Comparison of ENCODE assay signal across 8 cellular contexts in the genomic region with DNA sequence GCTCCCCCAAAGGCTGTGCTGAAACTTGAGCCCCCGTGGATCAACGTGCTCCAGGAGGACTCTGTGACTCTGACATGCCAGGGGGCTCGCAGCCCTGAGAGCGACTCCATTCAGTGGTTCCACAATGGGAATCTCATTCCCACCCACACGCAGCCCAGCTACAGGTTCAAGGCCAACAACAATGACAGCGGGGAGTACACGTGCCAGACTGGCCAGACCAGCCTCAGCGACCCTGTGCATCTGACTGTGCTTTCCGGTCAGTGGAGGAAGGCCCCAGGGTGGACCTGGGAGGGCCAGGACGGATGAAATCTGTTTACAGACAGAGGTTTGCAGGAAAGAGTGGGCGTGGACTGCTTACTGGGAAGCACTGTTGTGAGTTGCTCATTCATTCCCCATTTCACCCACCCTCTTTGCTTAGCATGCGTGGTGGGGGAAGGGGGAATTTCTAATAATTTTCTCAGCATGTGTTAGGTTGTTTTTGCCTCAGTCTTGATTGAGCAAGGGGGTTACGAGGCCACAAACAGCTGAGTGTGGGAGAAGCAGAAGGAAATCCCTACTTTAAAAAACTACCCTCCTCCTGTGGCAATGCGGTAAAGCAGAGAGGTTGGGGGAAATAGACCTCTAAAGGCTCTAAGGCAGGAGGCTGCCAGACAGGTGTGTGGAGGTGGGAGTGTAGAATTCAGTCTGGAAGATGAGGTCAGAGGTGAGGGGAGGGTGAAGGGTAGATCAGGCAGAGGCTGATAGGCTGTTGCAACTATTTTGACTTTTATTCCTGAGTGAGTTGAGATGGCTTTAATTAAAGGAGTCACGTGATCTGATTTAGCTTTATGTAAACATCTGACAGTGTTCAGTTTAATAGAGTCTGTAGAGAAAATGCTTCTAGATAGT. TPM values are rescaled to one million over a fixed set of nuclear protein-coding genes. Genes with fewer than 3 reads are reported as not detected.
A peak's percentile ranks its signal among the peaks of the same experiment; 100 is the strongest.
DNase-seq lines count a peak whose midpoint lies in the region; ATAC-seq, FAIRE-seq and TF ChIP-seq lines count a peak whose summit lies in the region.

No MANE protein-coding gene starts in this region.

- TF ChIP-seq EP300 in HepG2 (IDR thresholded peaks at IDR 0.05; ENCODE audit: low read depth in 2 of 2, low read length in 2 of 2) = no peak
- peak; percentile 29; the same call in 1 of the 2 replicates for TF ChIP-seq EP300 in HepG2 (CRISPR knock-in tag; IDR thresholded peaks at IDR 0.05; ENCODE audit: borderline replicate concordance)

- peak; percentile 16 for ATAC-seq in activated CD4-positive, alpha-beta T cell treated with anti-CD3 and anti-CD28 coated beads for 36 hours
- peak; percentile 92 for ATAC-seq in HepG2
- ATAC-seq in upper lobe of right lung = peak; percentile 88
- no peak for ATAC-seq in GM21723 (IDR thresholded peaks at IDR 0.05; ENCODE audit: unreplicated experiment)

- no peak for TF ChIP-seq RAD21 in HepG2 (CRISPR knock-in tag; IDR thresholded peaks at IDR 0.05)

- H4K20me1 ChIP-seq in HepG2 (ENCODE audit: insufficient read depth, low read length) = no peaks in the 10 kb centered on the region

- H3K9me3 ChIP-seq in HepG2 (ENCODE audit: low read length) = no peaks in the 10 kb centered on the region
- H3K9me3 ChIP-seq in upper lobe of right lung = no peaks in the 10 kb centered on the region

- TF ChIP-seq CTCF in brain microvascular endothelial cell (IDR thresholded peaks at IDR 0.05; ENCODE audit: low read depth, low read length, missing control alignments) (no peak), HepG2 (CRISPR knock-in tag; IDR thresholded peaks at IDR 0.05) (no peak), upper lobe of right lung (IDR thresholded peaks at IDR 0.05) (no peak)

- TF ChIP-seq POLR2A in HepG2 (IDR thresholded peaks at IDR 0.05; ENCODE audit: insufficient read depth in 1 of 2, low read depth in 2 of 2, low read length in 2 of 2) = no peak

- CTCF ChIA-PET in activated CD4-positive, alpha-beta T cell treated with anti-CD3 and anti-CD28 coated beads for 36 hours (lab: Charles Lee) = interaction anchor here (1.2 to 1.4 kb wide), 2 partner anchors 18 to 22 kb away, joined by 3 read pairs; no protein-coding TSS in a partner anchor
- CTCF ChIA-PET in HepG2 (lab: Yijun Ruan, JAX; ENCODE audit: low intra/inter-chr PET ratio, low total read pairs) = no interaction called here

- H3K27ac ChIP-seq in brain microvascular endothelial cell (no peak overlapping the region), HepG2 (ENCODE audit: extremely low read length, insufficient read depth, low read length) (no peak overlapping the region), upper lobe of right lung (peak overlapping the region; percentile 65)

- H3K4me1 Mint-ChIP-seq in activated CD4-positive, alpha-beta T cell treated with anti-CD3 and anti-CD28 coated beads for 36 hours = peaks cover 8% of the 10 kb centered on the region

- POLR2A ChIA-PET in activated CD4-positive, alpha-beta T cell treated with anti-CD3 and anti-CD28 coated beads for 36 hours (lab: Charles Lee) = no interaction called here
- POLR2A ChIA-PET in HepG2 (lab: Yijun Ruan, JAX) = no interaction called here

- FAIRE-seq in HepG2 (lab: Jason Lieb, UNC) = no peak

- WGBS in HepG2 (ENCODE audit: low lambda C conversion rate) = 2% methylated on average over 4 of the region's 15 CpGs

- no peaks in the 10 kb centered on the region for H3K9me3 Mint-ChIP-seq in activated CD4-positive, alpha-beta T cell treated with anti-CD3 and anti-CD28 coated beads for 36 hours (ENCODE audit: low read depth)

- H3K36me3 Mint-ChIP-seq in activated CD4-positive, alpha-beta T cell treated with anti-CD3 and anti-CD28 coated beads for 36 hours (ENCODE audit: low read depth) = no peaks in the 10 kb centered on the region

- H3K4me2 ChIP-seq in HepG2 (ENCODE audit: low read depth, low read length) = peak overlapping the region; percentile 60

- intact Hi-C loops in activated CD4-positive, alpha-beta T cell treated with anti-CD3 and anti-CD28 coated beads for 36 hours (cut with DNase I, micrococcal nuclease) = no loop called here
- intact Hi-C loops in HepG2 (cut with micrococcal nuclease; ENCODE audit: unreplicated experiment) = no loop called here
- intact Hi-C loops in upper lobe of right lung (cut with DNase I) = no loop called here

- H3K27ac Mint-ChIP-seq in activated CD4-positive, alpha-beta T cell treated with anti-CD3 and anti-CD28 coated beads for 36 hours = no peak overlapping the region

- H3K79me2 ChIP-seq in HepG2 (ENCODE audit: insufficient read depth, low read length) = no peaks in the 10 kb centered on the region

- no peak overlapping the region for H3K9ac ChIP-seq in HepG2 (ENCODE audit: insufficient read depth, low read depth, low read length)

- no TSS peak for BruUV-seq in HepG2 (replicated peaks; lab: Mats Ljungman, UMichigan)

- H3K27me3 Mint-ChIP-seq in activated CD4-positive, alpha-beta T cell treated with anti-CD3 and anti-CD28 coated beads for 36 hours = peaks cover 29% of the 10 kb centered on the region

- H3K36me3 ChIP-seq in brain microvascular endothelial cell (replicated peaks) (no peaks in the 10 kb centered on the region), HepG2 (replicated peaks in 1 of 2; ENCODE audit: control insufficient read depth in 1 of 2, insufficient read depth in 2 of 2, low read length in 2 of 2) (no peaks in the 10 kb centered on the region), upper lobe of right lung (no peaks in the 10 kb centered on the region)

- no peaks in the 10 kb centered on the region for H3K27me3 ChIP-seq in brain microvascular endothelial cell (replicated peaks)
- H3K27me3 ChIP-seq in HepG2 (ENCODE audit: control insufficient read depth in 1 of 2, insufficient read depth in 2 of 2, low read length in 2 of 2) = no peaks in the 10 kb centered on the region
- no peaks in the 10 kb centered on the region for H3K27me3 ChIP-seq in upper lobe of right lung

- H3K4me1 ChIP-seq in HepG2 (ENCODE audit: insufficient read depth, low read length) (peaks cover 25% of the 10 kb centered on the region), upper lobe of right lung (peaks cover 11% of the 10 kb centered on the region)

- no peak overlapping the region for H3K4me3 Mint-ChIP-seq in activated CD4-positive, alpha-beta T cell treated with anti-CD3 and anti-CD28 coated beads for 36 hours

- in situ Hi-C loops in brain microvascular endothelial cell (cut with HindIII; ENCODE audit: low pct_ligation_motif_present, low sequenced_read_pairs) = no loop called here
- in situ Hi-C loops in HepG2 (cut with HindIII; ENCODE audit: extremely low pct_ligation_motif_present, low pct_unique_long_range_greater_than_20kb) = no loop called here

- no peak for DNase-seq in activated CD4-positive, alpha-beta T cell treated with anti-CD3 and anti-CD28 coated beads for 36 hours
- no peak for DNase-seq in activated CD4-positive, alpha-beta T cell treated with anti-CD3 and anti-CD28 coated beads for 4 hours
- peak; percentile 12 for DNase-seq in brain microvascular endothelial cell
- peak; percentile 41 for DNase-seq in HepG2 (ENCODE audit: low spot score)
- DNase-seq in upper lobe of right lung = peak; percentile 76
- DNase-seq in activated T-cell treated with anti-CD3 and anti-CD28 coated beads for 4 hours = no peak
- DNase-seq in activated CD4-positive, alpha-beta T cell treated with anti-CD3 and anti-CD28 coated beads for 1 hour = no peak

- no peak overlapping the region for H3K4me3 ChIP-seq in brain microvascular endothelial cell (ENCODE audit: low read depth, low read length)
- H3K4me3 ChIP-seq in HepG2 (replicated peaks in 1 of 3; ENCODE audit: insufficient read depth in 1 of 3, low read depth in 2 of 3, low read length in 3 of 3) = peak overlapping the region in 1 of 3 experiments; percentile 58; a peak in 2 of 6 replicates
- H3K4me3 ChIP-seq in upper lobe of right lung = peak overlapping the region; percentile 42

- H2AFZ ChIP-seq in HepG2 (ENCODE audit: low read length) = no peak overlapping the region

RNA-seq across cellular contexts. Expression of a gene that starts 1.3 kb away (rescaled TPM):
- not detected for total RNA-seq in activated CD4-positive, alpha-beta T cell treated with anti-CD3 and anti-CD28 coated beads for 36 hours
- not detected in 2 replicates for total RNA-seq in HepG2 (2016; rRNA removed; fragmentation: Illumina TruSeq; extraction: Trizol)
- total RNA-seq in HepG2 (2016; cell fraction: cytosol; rRNA removed; fragmentation: Illumina TruSeq; extraction: Trizol; ENCODE audit: low read depth) = not detected in 2 replicates
- total RNA-seq in HepG2 (2016; cell fraction: insoluble cytoplasmic fraction; rRNA removed; fragmentation: Illumina TruSeq; extraction: Trizol) = 0.04 TPM in 1 of 2 replicates, not detected in the other
- not detected in 2 replicates for total RNA-seq in HepG2 (2016; cell fraction: membrane; rRNA removed; fragmentation: Illumina TruSeq; extraction: Trizol)
- not detected in 2 replicates for total RNA-seq in HepG2 (2016; cell fraction: nucleus; rRNA removed; fragmentation: Illumina TruSeq; extraction: Trizol)
- 0.31 and 0.44 TPM in 2 replicates for polyA plus RNA-seq in HepG2 (2011; rRNA removed)
- polyA plus RNA-seq in HepG2 (2011; cell fraction: cytosol; rRNA removed) = 0.28 and 8.4 TPM in 2 replicates
- polyA plus RNA-seq in HepG2 (2011; cell fraction: nucleus; rRNA removed) = 0.08 and 0.09 TPM in 2 replicates
- polyA plus RNA-seq in HepG2 (2012) = 0.39 TPM in 1 of 2 replicates, not detected in the other
- 0.09 TPM in 1 of 2 replicates, not detected in the other for polyA plus RNA-seq in HepG2 (2016; cell fraction: cytosol; fragmentation: Illumina TruSeq; extraction: Trizol; ENCODE audit: low read depth)
- not detected in 2 replicates for polyA plus RNA-seq in HepG2 (2016; cell fraction: insoluble cytoplasmic fraction; fragmentation: Illumina TruSeq; extraction: Trizol; ENCODE audit: low read depth)
- polyA plus RNA-seq in HepG2 (2016; cell fraction: membrane; fragmentation: Illumina TruSeq; extraction: Trizol; ENCODE audit: low read depth) = 0.41 TPM in 1 of 2 replicates, not detected in the other
- not detected in 2 replicates for polyA plus RNA-seq in HepG2 (2016; cell fraction: nucleus; fragmentation: Illumina TruSeq; extraction: Trizol; ENCODE audit: insufficient read depth, low read depth)
- 0.48 and 2.3 TPM in 2 replicates for polyA minus RNA-seq in HepG2 (2011; rRNA and poly(A)+ RNA removed; ENCODE audit: low replicate concordance)
- polyA minus RNA-seq in HepG2 (2011; cell fraction: cytosol; rRNA and poly(A)+ RNA removed) = not detected in 2 replicates
- polyA minus RNA-seq in HepG2 (2011; cell fraction: nucleus; rRNA and poly(A)+ RNA removed) = 0.13 TPM in 1 of 2 replicates, not detected in the other
- total RNA-seq in upper lobe of right lung = 140 TPM

RNA-seq across cellular contexts. Expression of a gene that starts 17.8 kb away (rescaled TPM):
- total RNA-seq in activated CD4-positive, alpha-beta T cell treated with anti-CD3 and anti-CD28 coated beads for 36 hours = under 1 TPM; 0.11 to 0.14 TPM
- total RNA-seq in HepG2 (2016; rRNA removed; fragmentation: Illumina TruSeq; extraction: Trizol) (not detected in 2 replicates), upper lobe of right lung (10.9 TPM)
- not detected in 2 replicates for total RNA-seq in HepG2 (2016; cell fraction: cytosol; rRNA removed; fragmentation: Illumina TruSeq; extraction: Trizol; ENCODE audit: low read depth)
- total RNA-seq in HepG2 (2016; cell fraction: insoluble cytoplasmic fraction; rRNA removed; fragmentation: Illumina TruSeq; extraction: Trizol) = not detected in 2 replicates
- total RNA-seq in HepG2 (2016; cell fraction: membrane; rRNA removed; fragmentation: Illumina TruSeq; extraction: Trizol) = not detected in 2 replicates
- not detected in 2 replicates for total RNA-seq in HepG2 (2016; cell fraction: nucleus; rRNA removed; fragmentation: Illumina TruSeq; extraction: Trizol)
- polyA plus RNA-seq in HepG2 (2011; rRNA removed) = 0.07 and 0.16 TPM in 2 replicates
- 0.04 and 0.10 TPM in 2 replicates for polyA plus RNA-seq in HepG2 (2011; cell fraction: cytosol; rRNA removed)
- 0.21 and 0.36 TPM in 2 replicates for polyA plus RNA-seq in HepG2 (2011; cell fraction: nucleus; rRNA removed)
- polyA plus RNA-seq in HepG2 (2012) = 0.12 and 0.33 TPM in 2 replicates
- not detected in 2 replicates for polyA plus RNA-seq in HepG2 (2016; cell fraction: cytosol; fragmentation: Illumina TruSeq; extraction: Trizol; ENCODE audit: low read depth)
- not detected in 2 replicates for polyA plus RNA-seq in HepG2 (2016; cell fraction: insoluble cytoplasmic fraction; fragmentation: Illumina TruSeq; extraction: Trizol; ENCODE audit: low read depth)
- not detected in 2 replicates for polyA plus RNA-seq in HepG2 (2016; cell fraction: membrane; fragmentation: Illumina TruSeq; extraction: Trizol; ENCODE audit: low read depth)
- polyA plus RNA-seq in HepG2 (2016; cell fraction: nucleus; fragmentation: Illumina TruSeq; extraction: Trizol; ENCODE audit: insufficient read depth, low read depth) = not detected in 2 replicates
- 0.14 and 0.63 TPM in 2 replicates for polyA minus RNA-seq in HepG2 (2011; rRNA and poly(A)+ RNA removed; ENCODE audit: low replicate concordance)
- not detected in 2 replicates for polyA minus RNA-seq in HepG2 (2011; cell fraction: cytosol; rRNA and poly(A)+ RNA removed)
- polyA minus RNA-seq in HepG2 (2011; cell fraction: nucleus; rRNA and poly(A)+ RNA removed) = 0.62 TPM in 1 of 2 replicates, not detected in the other

RNA-seq across cellular contexts. Expression of a gene that starts 43.0 kb away (rescaled TPM):
- total RNA-seq in activated CD4-positive, alpha-beta T cell treated with anti-CD3 and anti-CD28 coated beads for 36 hours = not detected
- total RNA-seq in HepG2 (2016; rRNA removed; fragmentation: Illumina TruSeq; extraction: Trizol) (not detected in 2 replicates), upper lobe of right lung (112 TPM)
- not detected in 2 replicates for total RNA-seq in HepG2 (2016; cell fraction: cytosol; rRNA removed; fragmentation: Illumina TruSeq; extraction: Trizol; ENCODE audit: low read depth)
- total RNA-seq in HepG2 (2016; cell fraction: insoluble cytoplasmic fraction; rRNA removed; fragmentation: Illumina TruSeq; extraction: Trizol) = not detected in 2 replicates
- total RNA-seq in HepG2 (2016; cell fraction: membrane; rRNA removed; fragmentation: Illumina TruSeq; extraction: Trizol) = not detected in 2 replicates
- total RNA-seq in HepG2 (2016; cell fraction: nucleus; rRNA removed; fragmentation: Illumina TruSeq; extraction: Trizol) = not detected in 2 replicates
- not detected in 2 replicates for polyA plus RNA-seq in HepG2 (2011; rRNA removed)
- polyA plus RNA-seq in HepG2 (2011; cell fraction: cytosol; rRNA removed) = not detected in 2 replicates
- polyA plus RNA-seq in HepG2 (2011; cell fraction: nucleus; rRNA removed) = not detected in 2 replicates
- not detected in 2 replicates for polyA plus RNA-seq in HepG2 (2012)
- polyA plus RNA-seq in HepG2 (2016; cell fraction: cytosol; fragmentation: Illumina TruSeq; extraction: Trizol; ENCODE audit: low read depth) = not detected in 2 replicates
- polyA plus RNA-seq in HepG2 (2016; cell fraction: insoluble cytoplasmic fraction; fragmentation: Illumina TruSeq; extraction: Trizol; ENCODE audit: low read depth) = not detected in 2 replicates
- polyA plus RNA-seq in HepG2 (2016; cell fraction: membrane; fragmentation: Illumina TruSeq; extraction: Trizol; ENCODE audit: low read depth) = not detected in 2 replicates
- polyA plus RNA-seq in HepG2 (2016; cell fraction: nucleus; fragmentation: Illumina TruSeq; extraction: Trizol; ENCODE audit: insufficient read depth, low read depth) = not detected in 2 replicates
- polyA minus RNA-seq in HepG2 (2011; rRNA and poly(A)+ RNA removed; ENCODE audit: low replicate concordance) = not detected in 2 replicates
- not detected in 2 replicates for polyA minus RNA-seq in HepG2 (2011; cell fraction: cytosol; rRNA and poly(A)+ RNA removed)
- polyA minus RNA-seq in HepG2 (2011; cell fraction: nucleus; rRNA and poly(A)+ RNA removed) = not detected in 2 replicates

Comparison
In these comparisons a context has a peak if more than half of its experiments do, and no peak if none do; other contexts are left out.
1. DNase-seq: peak in brain microvascular endothelial cell (single experiment), HepG2 (single experiment) and upper lobe of right lung (single experiment); none in activated CD4-positive, alpha-beta T cell treated with anti-CD3 and anti-CD28 coated beads for 36 hours (single experiment), activated CD4-positive, alpha-beta T cell treated with anti-CD3 and anti-CD28 coated beads for 4 hours (0 of 2), activated T-cell treated with anti-CD3 and anti-CD28 coated beads for 4 hours (single experiment) and activated CD4-positive, alpha-beta T cell treated with anti-CD3 and anti-CD28 coated beads for 1 hour (single experiment).
2. RNA of a gene that starts 1.3 kb away (total RNA-seq): 140 TPM in upper lobe of right lung (single experiment); 0.04 TPM in HepG2 and not detected in activated CD4-positive, alpha-beta T cell treated with anti-CD3 and anti-CD28 coated beads for 36 hours; every median in the first group is over 100 times any median in the second.
3. RNA of a gene that starts 17.8 kb away (total RNA-seq): 10.9 TPM in upper lobe of right lung (single experiment); 0.11 to 0.14 TPM in activated CD4-positive, alpha-beta T cell treated with anti-CD3 and anti-CD28 coated beads for 36 hours and not detected in HepG2; every median in the first group is over 10 times any median in the second.
4. RNA of a gene that starts 43.0 kb away (total RNA-seq): 112 TPM in upper lobe of right lung (single experiment); not detected in activated CD4-positive, alpha-beta T cell treated with anti-CD3 and anti-CD28 coated beads for 36 hours and not detected in HepG2; every median in the first group is over 100 times any median in the second.